Comparison of ENCODE assay signal across 8 cellular contexts in genomic region chr4:7041851-7042696, GRCh38. TPM values are rescaled to one million over a fixed set of nuclear protein-coding genes. Genes with fewer than 3 reads are reported as not detected.
DNase-seq lines count a peak whose midpoint lies in the region; ATAC-seq, FAIRE-seq and TF ChIP-seq lines count a peak whose summit lies in the region.

No MANE protein-coding gene starts in this region.

- no peak overlapping the region for H3K23ac ChIP-seq in H1 (ENCODE audit: insufficient read length)

- H3K4me2 ChIP-seq in H1 (ENCODE audit: insufficient read depth in 1 of 2, low read depth in 2 of 2, low read length in 2 of 2) = peak overlapping the region; percentile 71 to 98

- H3K79me2 ChIP-seq in H1 (ENCODE audit: control insufficient read depth in 1 of 2, insufficient read depth in 2 of 2, low read length in 2 of 2) = peaks cover 3 to 33% of the 10 kb centered on the region in 2 experiments; a peak in 3 of 4 replicates

- no peak overlapping the region for H2AFZ ChIP-seq in H1 (ENCODE audit: low read length)

- in situ Hi-C loops in transverse colon (cut with MboI; ENCODE audit: low pct_ligation_motif_present in 1 of 4, low pct_unique_long_range_greater_than_20kb in 1 of 4, low sequenced_read_pairs in 3 of 4) = no loop called here

- DNase-seq in Calu3 (peak; percentile 47), T-helper 17 cell (no peak), H1 (ENCODE audit: low read depth in 1 of 2, low spot score in 2 of 2) (no peak), transverse colon (peak; percentile 58), NCI-H1930 (lab: John Stamatoyannopoulos, UW) (no peak)
- no peak for DNase-seq in Jurkat, Clone E6-1 (ENCODE audit: low read depth, low spot score)

- H3K4me3 ChIP-seq in Jurkat, Clone E6-1 (ENCODE audit: low read length) = peak overlapping the region; percentile 63
- peak overlapping the region; percentile 27 to 78 (median 66) for H3K4me3 ChIP-seq in H1 (ENCODE audit: extremely low read depth in 1 of 4, insufficient read depth in 2 of 4, low read depth in 3 of 4, low read length in 4 of 4)
- H3K4me3 ChIP-seq in mesodermal cell (ENCODE audit: extremely low read depth, insufficient read depth, low read length, poor library complexity, severe bottlenecking) = peak overlapping the region; percentile 66
- H3K4me3 ChIP-seq in transverse colon = peak overlapping the region; percentile 55 to 98 (median 72)

- H3K27ac Mint-ChIP-seq in Calu3 (ENCODE audit: unreplicated experiment) (peak overlapping the region; percentile 65), T-helper 17 cell (peak overlapping the region; percentile 80)

- CTCF ChIA-PET in Calu3 (lab: Charles Lee) (no interaction called here), H1 (lab: Charles Lee; ENCODE audit: partially characterized antibody) (interaction anchor here (0.6 to 9.7 kb wide), 17 partner anchors 8 to 272 kb away, joined by 3 to 108 read pairs (median 3); partner anchors contain the start of gene GRPEL1)

- H3K18ac ChIP-seq in H1 (ENCODE audit: extremely low read depth, low read length) = no peak overlapping the region

- H4K91ac ChIP-seq in H1 (replicated peaks; ENCODE audit: insufficient read length, low read length) = no peak overlapping the region

- H2BK12ac ChIP-seq in H1 (ENCODE audit: low read depth, low read length) = no peak overlapping the region

- POLR2A ChIA-PET in H1 (lab: Charles Lee; ENCODE audit: partially characterized antibody) = interaction anchor here (0.7 to 5.5 kb wide), 5 partner anchors 12 to 157 kb away, joined by 3 to 36 read pairs (median 3); no protein-coding TSS in a partner anchor

- no peak overlapping the region for H3K14ac ChIP-seq in H1 (ENCODE audit: insufficient read length)

- no peak for FAIRE-seq in H1 (lab: Jason Lieb, UNC)

- H3K4me1 Mint-ChIP-seq in Calu3 (ENCODE audit: low read depth, unreplicated experiment) = peaks cover 28% of the 10 kb centered on the region
- H3K4me1 Mint-ChIP-seq in T-helper 17 cell = peaks cover 35% of the 10 kb centered on the region

- no peak overlapping the region for H3K56ac ChIP-seq in H1 (replicated peaks; ENCODE audit: insufficient read length, low read depth, low read length)

- H2BK5ac ChIP-seq in H1 (ENCODE audit: low read depth, low read length) = no peak overlapping the region

- peak overlapping the region; percentile 71 for H3K4me3 Mint-ChIP-seq in Calu3 (ENCODE audit: low read depth, unreplicated experiment)
- H3K4me3 Mint-ChIP-seq in T-helper 17 cell = peak overlapping the region; percentile 94

- H3K4me1 ChIP-seq in H1 (replicated peaks in 1 of 4; ENCODE audit: control insufficient read depth in 3 of 4, insufficient read depth in 4 of 4, low read length in 3 of 4) = peaks cover 0 to 14% (median 8%) of the 10 kb centered on the region in 4 experiments; a peak in 5 of 7 replicates
- peaks cover 22% of the 10 kb centered on the region for H3K4me1 ChIP-seq in mesodermal cell (ENCODE audit: control insufficient read depth, insufficient read depth, low read length, poor library complexity, severe bottlenecking)
- H3K4me1 ChIP-seq in transverse colon = peaks cover 20 to 43% (median 36%) of the 10 kb centered on the region in 4 donors

- no peak for TF ChIP-seq POLR2A in H1 (IDR thresholded peaks at IDR 0.05; ENCODE audit: control extremely low read depth in 1 of 2, low read depth in 2 of 2, low read length in 2 of 2)
- TF ChIP-seq POLR2A in transverse colon (IDR thresholded peaks at IDR 0.05) = peak; percentile 19

- TF ChIP-seq CTCF in Calu3 (IDR thresholded peaks at IDR 0.05; ENCODE audit: unreplicated experiment) (no peak), H1 (IDR thresholded peaks at IDR 0.05; ENCODE audit: control extremely low read depth in 1 of 3, insufficient read depth in 1 of 3, low read depth in 1 of 3, low read length in 3 of 3) (no peak), transverse colon (IDR thresholded peaks at IDR 0.05) (no peak)

- no peak overlapping the region for H2BK20ac ChIP-seq in H1 (ENCODE audit: low read length)

- H2BK120ac ChIP-seq in H1 (replicated peaks; ENCODE audit: low read depth, low read length) = no peak overlapping the region

- H3K9ac ChIP-seq in H1 (replicated peaks in 1 of 4; ENCODE audit: extremely low read depth in 1 of 4, low read depth in 3 of 4, low read length in 3 of 4) = no peak overlapping the region

- H3K4ac ChIP-seq in H1 (replicated peaks; ENCODE audit: insufficient read length, low read depth, low read length) = no peak overlapping the region

- H3K79me1 ChIP-seq in H1 (ENCODE audit: low read depth, low read length) = peaks cover 25% of the 10 kb centered on the region

- H3K27ac ChIP-seq in H1 (ENCODE audit: low read depth, low read length) (no peak overlapping the region), mesodermal cell (ENCODE audit: low read depth, low read length, severe bottlenecking) (peak overlapping the region; percentile 91), transverse colon (peak overlapping the region; percentile 86 to 89 (median 88))

- no TSS peak for BruUV-seq in Calu3 (replicated peaks; lab: Mats Ljungman, UMichigan)

- no peak for TF ChIP-seq EP300 in H1 (IDR thresholded peaks at IDR 0.05; ENCODE audit: borderline replicate concordance in 1 of 2, low read depth in 2 of 2, low read length in 2 of 2)
- no peak for TF ChIP-seq EP300 in transverse colon (IDR thresholded peaks at IDR 0.05; ENCODE audit: low read depth)

- no peaks in the 10 kb centered on the region for H3K9me3 ChIP-seq in T-helper 17 cell (ENCODE audit: control insufficient read depth, low read length, poor library complexity, severe bottlenecking)
- H3K9me3 ChIP-seq in H1 (ENCODE audit: insufficient read depth in 2 of 2, low read depth in 1 of 2, low read length in 1 of 2) = no peaks in the 10 kb centered on the region
- H3K9me3 ChIP-seq in mesodermal cell (ENCODE audit: control insufficient read depth, low read length) = no peaks in the 10 kb centered on the region
- no peaks in the 10 kb centered on the region for H3K9me3 ChIP-seq in transverse colon

- H3K36me3 ChIP-seq in H1 (ENCODE audit: control insufficient read depth in 2 of 4, insufficient read depth in 4 of 4, low read length in 3 of 4) = no peaks in the 10 kb centered on the region
- H3K36me3 ChIP-seq in mesodermal cell (ENCODE audit: control insufficient read depth, insufficient read depth, low read length) = peaks cover 10% of the 10 kb centered on the region
- H3K36me3 ChIP-seq in transverse colon = no peaks in the 10 kb centered on the region

- peak overlapping the region; percentile 72 for H4K8ac ChIP-seq in H1 (ENCODE audit: extremely low read depth, insufficient read depth, low read length)

- no peak for TF ChIP-seq RAD21 in H1 (IDR thresholded peaks at IDR 0.05 in 1 of 2, conservative IDR thresholded peaks at IDR 0.05 in 1 of 2; ENCODE audit: low read depth in 2 of 2, low read length in 2 of 2)

- no peaks in the 10 kb centered on the region for H3K9me3 Mint-ChIP-seq in Calu3 (ENCODE audit: low read depth, unreplicated experiment)

- H2BK15ac ChIP-seq in H1 (ENCODE audit: low read length) = no peak overlapping the region

- peaks cover 13% of the 10 kb centered on the region; the same call in 1 of the 2 replicates for H3K23me2 ChIP-seq in H1 (ENCODE audit: low read depth, low read length)

- intact Hi-C loops in Calu3 (cut with micrococcal nuclease; ENCODE audit: unreplicated experiment) (no loop called here), transverse colon (cut with DNase I; ENCODE audit: low total_unique reads) (no loop called here)

- ATAC-seq in GM21360 (IDR thresholded peaks at IDR 0.05; ENCODE audit: unreplicated experiment) (peak; percentile 7), T-helper 17 cell (no peak)

- H3K27me3 ChIP-seq in H1 (replicated peaks in 1 of 4; ENCODE audit: control insufficient read depth in 3 of 4, extremely low read depth in 1 of 4, insufficient read depth in 3 of 4, low read length in 3 of 4) (peaks cover 11 to 29% (median 20%) of the 10 kb centered on the region in 4 experiments), transverse colon (no peaks in the 10 kb centered on the region)

- H4K20me1 ChIP-seq in H1 (replicated peaks in 1 of 2; ENCODE audit: control insufficient read depth in 1 of 2, insufficient read depth in 2 of 2, low read length in 2 of 2) = peaks cover 3 to 26% of the 10 kb centered on the region in 2 experiments

- H3K36me3 Mint-ChIP-seq in Calu3 (ENCODE audit: insufficient read depth, unreplicated experiment) (peaks cover 23% of the 10 kb centered on the region), T-helper 17 cell (ENCODE audit: low read depth) (no peaks in the 10 kb centered on the region)

- no peak overlapping the region for H4K5ac ChIP-seq in H1 (ENCODE audit: insufficient read length, low read depth, low read length)

- no peak overlapping the region for H2AK5ac ChIP-seq in H1 (ENCODE audit: low read depth, low read length)

- no peaks in the 10 kb centered on the region for H3K27me3 Mint-ChIP-seq in Calu3 (ENCODE audit: unreplicated experiment)
- H3K27me3 Mint-ChIP-seq in T-helper 17 cell = no peaks in the 10 kb centered on the region

- WGBS in H1 (ENCODE audit: extremely low coverage in 1 of 2, insufficient coverage in 1 of 2, insufficient read length in 1 of 2, insufficient replicate concordance in 2 of 2, low coverage in 1 of 2, low lambda C conversion rate in 2 of 2, missing lambda C conversion rate in 1 of 2), 2 experiments = 31% methylated on average over 39 of the region's 55 CpGs; no CpG with 5 or more reads in 1 of the 2 experiments
- 27 to 28% methylated on average over 50 to 54 of the region's 55 CpGs for WGBS in mesodermal cell (ENCODE audit: insufficient coverage in 2 of 2), 2 experiments
- 8 to 12% methylated on average over 4 to 49 of the region's 55 CpGs for WGBS in transverse colon (ENCODE audit: low coverage in 1 of 2), 2 donors

RNA-seq across cellular contexts. Expression of gene TADA2B, which starts 1.1 kb away (rescaled TPM):
- total RNA-seq in Calu3 (2022) (15.1 and 15.8 TPM in 2 replicates), T-helper 17 cell (10 to 100 TPM; 31.8 to 40.9 TPM), transverse colon (10 to 100 TPM; 18.7 to 31.8 (median 27.4) TPM)
- 11.9 TPM for polyA plus RNA-seq in Jurkat, Clone E6-1 (2012; ENCODE audit: insufficient read depth, insufficient read length)
- 12.1 and 12.3 TPM in 2 replicates for total RNA-seq in H1 (2021; fragmentation: NEBNext Ultra II Directional; extraction: Animal tissue kit (Norgen Biotek cat#: 25700))
- polyA plus RNA-seq in H1 (2011; rRNA removed) = 5.7 and 6.5 TPM in 2 replicates
- 5.1 TPM for polyA plus RNA-seq in H1 (2011; cell fraction: cytosol; rRNA removed)
- polyA plus RNA-seq in H1 (2011; cell fraction: nucleus; rRNA removed) = 8.2 TPM
- polyA plus RNA-seq in H1 (2012, experiment 1 of 2) = 7.6 to 10.1 TPM (median 8.7 TPM) in 4 replicates
- 5.6 TPM for polyA plus RNA-seq in H1 (2012, experiment 2 of 2)
- polyA plus RNA-seq in H1 (2013, experiment 1 of 2) = 6.1 TPM
- 6.0 TPM for polyA plus RNA-seq in H1 (2013, experiment 2 of 2)
- polyA minus RNA-seq in H1 (2011; rRNA and poly(A)+ RNA removed) = 3.7 and 5.2 TPM in 2 replicates
- polyA minus RNA-seq in H1 (2011; cell fraction: cytosol; rRNA and poly(A)+ RNA removed) = 4.4 TPM
- polyA minus RNA-seq in H1 (2011; cell fraction: nucleus; rRNA and poly(A)+ RNA removed) = 5.3 TPM
- 11.6 TPM for polyA plus RNA-seq in mesodermal cell (2013, experiment 1 of 2)
- 11.5 TPM for polyA plus RNA-seq in mesodermal cell (2013, experiment 2 of 2)

RNA-seq across cellular contexts. Expression of gene GRPEL1, which starts 25.8 kb away (rescaled TPM):
- total RNA-seq in Calu3 (2022) = 32.2 and 40.4 TPM in 2 replicates
- 106 TPM for polyA plus RNA-seq in Jurkat, Clone E6-1 (2012; ENCODE audit: insufficient read depth, insufficient read length)
- 10 to 100 TPM; 45.8 to 47.1 TPM for total RNA-seq in T-helper 17 cell
- 39.9 and 43.0 TPM in 2 replicates for total RNA-seq in H1 (2021; fragmentation: NEBNext Ultra II Directional; extraction: Animal tissue kit (Norgen Biotek cat#: 25700))
- polyA plus RNA-seq in H1 (2011; rRNA removed) = 10.5 and 13.5 TPM in 2 replicates
- 20.7 TPM for polyA plus RNA-seq in H1 (2011; cell fraction: cytosol; rRNA removed)
- 6.1 TPM for polyA plus RNA-seq in H1 (2011; cell fraction: nucleus; rRNA removed)
- 34.0 to 43.0 TPM (median 35.5 TPM) in 4 replicates for polyA plus RNA-seq in H1 (2012, experiment 1 of 2)
- 12.5 TPM for polyA plus RNA-seq in H1 (2012, experiment 2 of 2)
- 18.9 TPM for polyA plus RNA-seq in H1 (2013, experiment 1 of 2)
- polyA plus RNA-seq in H1 (2013, experiment 2 of 2) = 19.9 TPM
- polyA minus RNA-seq in H1 (2011; rRNA and poly(A)+ RNA removed) = 12.4 TPM in 2 replicates
- polyA minus RNA-seq in H1 (2011; cell fraction: cytosol; rRNA and poly(A)+ RNA removed) = 7.8 TPM
- polyA minus RNA-seq in H1 (2011; cell fraction: nucleus; rRNA and poly(A)+ RNA removed) = 11.3 TPM
- polyA plus RNA-seq in mesodermal cell (2013, experiment 1 of 2) = 24.7 TPM
- 21.8 TPM for polyA plus RNA-seq in mesodermal cell (2013, experiment 2 of 2)
- 10 to 100 TPM in 2 of 4 donors, 1 to 10 TPM in 2; 1.1 to 22.0 (median 12.5) TPM for total RNA-seq in transverse colon

Comparison
In these comparisons a context has a peak if more than half of its experiments do, and no peak if none do; other contexts are left out.
1. DNase-seq: peak in Calu3 (single experiment) and transverse colon (single experiment); none in Jurkat, Clone E6-1 (single experiment), T-helper 17 cell (0 of 3), H1 (0 of 2) and NCI-H1930 (0 of 2).
2. Peak in every context shown above with its lines, with median percentiles within 50 percentile points of each other: H3K4me3 ChIP-seq.